ENCODE assay signal across 1 cellular context in the genomic region with DNA sequence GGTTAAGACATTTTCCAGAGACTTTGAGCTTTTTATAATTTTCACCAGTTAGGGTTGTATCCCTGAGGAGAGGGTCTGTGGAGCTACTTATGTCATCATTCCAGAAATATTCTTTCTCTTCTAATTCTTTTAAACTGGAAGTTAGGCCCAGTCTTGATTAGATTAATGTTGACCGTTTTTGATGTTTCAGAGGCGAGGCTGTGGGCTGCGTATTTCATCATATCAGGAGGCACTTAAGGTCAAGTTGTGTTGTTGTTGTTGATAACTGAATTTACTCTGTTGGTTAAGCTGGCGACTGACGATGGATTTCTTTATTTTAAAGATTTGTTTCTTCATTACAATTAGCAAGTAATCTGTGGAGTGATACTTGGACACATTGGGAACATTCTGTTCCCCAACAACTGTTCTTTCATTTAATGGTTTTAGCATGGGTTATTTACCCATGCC.
TF ChIP-seq lines count a peak whose summit lies in the region.

No MANE protein-coding gene starts in this region.

TF ChIP-seq in K562, 482 proteins besides CTCF, POLR2A, EP300 and RAD21 (continued from another document and continues in another):
- TF ChIP-seq, protein P1, sequence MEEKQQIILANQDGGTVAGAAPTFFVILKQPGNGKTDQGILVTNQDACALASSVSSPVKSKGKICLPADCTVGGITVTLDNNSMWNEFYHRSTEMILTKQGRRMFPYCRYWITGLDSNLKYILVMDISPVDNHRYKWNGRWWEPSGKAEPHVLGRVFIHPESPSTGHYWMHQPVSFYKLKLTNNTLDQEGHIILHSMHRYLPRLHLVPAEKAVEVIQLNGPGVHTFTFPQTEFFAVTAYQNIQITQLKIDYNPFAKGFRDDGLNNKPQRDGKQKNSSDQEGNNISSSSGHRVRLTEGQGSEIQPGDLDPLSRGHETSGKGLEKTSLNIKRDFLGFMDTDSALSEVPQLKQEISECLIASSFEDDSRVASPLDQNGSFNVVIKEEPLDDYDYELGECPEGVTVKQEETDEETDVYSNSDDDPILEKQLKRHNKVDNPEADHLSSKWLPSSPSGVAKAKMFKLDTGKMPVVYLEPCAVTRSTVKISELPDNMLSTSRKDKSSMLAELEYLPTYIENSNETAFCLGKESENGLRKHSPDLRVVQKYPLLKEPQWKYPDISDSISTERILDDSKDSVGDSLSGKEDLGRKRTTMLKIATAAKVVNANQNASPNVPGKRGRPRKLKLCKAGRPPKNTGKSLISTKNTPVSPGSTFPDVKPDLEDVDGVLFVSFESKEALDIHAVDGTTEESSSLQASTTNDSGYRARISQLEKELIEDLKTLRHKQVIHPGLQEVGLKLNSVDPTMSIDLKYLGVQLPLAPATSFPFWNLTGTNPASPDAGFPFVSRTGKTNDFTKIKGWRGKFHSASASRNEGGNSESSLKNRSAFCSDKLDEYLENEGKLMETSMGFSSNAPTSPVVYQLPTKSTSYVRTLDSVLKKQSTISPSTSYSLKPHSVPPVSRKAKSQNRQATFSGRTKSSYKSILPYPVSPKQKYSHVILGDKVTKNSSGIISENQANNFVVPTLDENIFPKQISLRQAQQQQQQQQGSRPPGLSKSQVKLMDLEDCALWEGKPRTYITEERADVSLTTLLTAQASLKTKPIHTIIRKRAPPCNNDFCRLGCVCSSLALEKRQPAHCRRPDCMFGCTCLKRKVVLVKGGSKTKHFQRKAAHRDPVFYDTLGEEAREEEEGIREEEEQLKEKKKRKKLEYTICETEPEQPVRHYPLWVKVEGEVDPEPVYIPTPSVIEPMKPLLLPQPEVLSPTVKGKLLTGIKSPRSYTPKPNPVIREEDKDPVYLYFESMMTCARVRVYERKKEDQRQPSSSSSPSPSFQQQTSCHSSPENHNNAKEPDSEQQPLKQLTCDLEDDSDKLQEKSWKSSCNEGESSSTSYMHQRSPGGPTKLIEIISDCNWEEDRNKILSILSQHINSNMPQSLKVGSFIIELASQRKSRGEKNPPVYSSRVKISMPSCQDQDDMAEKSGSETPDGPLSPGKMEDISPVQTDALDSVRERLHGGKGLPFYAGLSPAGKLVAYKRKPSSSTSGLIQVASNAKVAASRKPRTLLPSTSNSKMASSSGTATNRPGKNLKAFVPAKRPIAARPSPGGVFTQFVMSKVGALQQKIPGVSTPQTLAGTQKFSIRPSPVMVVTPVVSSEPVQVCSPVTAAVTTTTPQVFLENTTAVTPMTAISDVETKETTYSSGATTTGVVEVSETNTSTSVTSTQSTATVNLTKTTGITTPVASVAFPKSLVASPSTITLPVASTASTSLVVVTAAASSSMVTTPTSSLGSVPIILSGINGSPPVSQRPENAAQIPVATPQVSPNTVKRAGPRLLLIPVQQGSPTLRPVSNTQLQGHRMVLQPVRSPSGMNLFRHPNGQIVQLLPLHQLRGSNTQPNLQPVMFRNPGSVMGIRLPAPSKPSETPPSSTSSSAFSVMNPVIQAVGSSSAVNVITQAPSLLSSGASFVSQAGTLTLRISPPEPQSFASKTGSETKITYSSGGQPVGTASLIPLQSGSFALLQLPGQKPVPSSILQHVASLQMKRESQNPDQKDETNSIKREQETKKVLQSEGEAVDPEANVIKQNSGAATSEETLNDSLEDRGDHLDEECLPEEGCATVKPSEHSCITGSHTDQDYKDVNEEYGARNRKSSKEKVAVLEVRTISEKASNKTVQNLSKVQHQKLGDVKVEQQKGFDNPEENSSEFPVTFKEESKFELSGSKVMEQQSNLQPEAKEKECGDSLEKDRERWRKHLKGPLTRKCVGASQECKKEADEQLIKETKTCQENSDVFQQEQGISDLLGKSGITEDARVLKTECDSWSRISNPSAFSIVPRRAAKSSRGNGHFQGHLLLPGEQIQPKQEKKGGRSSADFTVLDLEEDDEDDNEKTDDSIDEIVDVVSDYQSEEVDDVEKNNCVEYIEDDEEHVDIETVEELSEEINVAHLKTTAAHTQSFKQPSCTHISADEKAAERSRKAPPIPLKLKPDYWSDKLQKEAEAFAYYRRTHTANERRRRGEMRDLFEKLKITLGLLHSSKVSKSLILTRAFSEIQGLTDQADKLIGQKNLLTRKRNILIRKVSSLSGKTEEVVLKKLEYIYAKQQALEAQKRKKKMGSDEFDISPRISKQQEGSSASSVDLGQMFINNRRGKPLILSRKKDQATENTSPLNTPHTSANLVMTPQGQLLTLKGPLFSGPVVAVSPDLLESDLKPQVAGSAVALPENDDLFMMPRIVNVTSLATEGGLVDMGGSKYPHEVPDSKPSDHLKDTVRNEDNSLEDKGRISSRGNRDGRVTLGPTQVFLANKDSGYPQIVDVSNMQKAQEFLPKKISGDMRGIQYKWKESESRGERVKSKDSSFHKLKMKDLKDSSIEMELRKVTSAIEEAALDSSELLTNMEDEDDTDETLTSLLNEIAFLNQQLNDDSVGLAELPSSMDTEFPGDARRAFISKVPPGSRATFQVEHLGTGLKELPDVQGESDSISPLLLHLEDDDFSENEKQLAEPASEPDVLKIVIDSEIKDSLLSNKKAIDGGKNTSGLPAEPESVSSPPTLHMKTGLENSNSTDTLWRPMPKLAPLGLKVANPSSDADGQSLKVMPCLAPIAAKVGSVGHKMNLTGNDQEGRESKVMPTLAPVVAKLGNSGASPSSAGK (IDR thresholded peaks at IDR 0.05) = no peak
- TF ChIP-seq BRCA1 (IDR thresholded peaks at IDR 0.05) (no peak), BRCA1 (CRISPR knock-in tag; IDR thresholded peaks at IDR 0.05) (no peak), SMARCA4 (IDR thresholded peaks at IDR 0.05) (peak; percentile 79), SMAD4 (CRISPR knock-in tag; conservative IDR thresholded peaks at IDR 0.05) (0 out of 2 replicates have a peak, but pooled peaks have one; percentile 19), MECOM (CRISPR knock-in tag; IDR thresholded peaks at IDR 0.05) (no peak), ZNF76 (CRISPR knock-in tag; IDR thresholded peaks at IDR 0.05; ENCODE audit: borderline replicate concordance) (no peak), NFATC3 (IDR thresholded peaks at IDR 0.05) (no peak), TAF9B (IDR thresholded peaks at IDR 0.05; ENCODE audit: partially characterized antibody) (no peak), IFI16 (CRISPR knock-in tag; IDR thresholded peaks at IDR 0.05) (no peak; the same call in 1 of the 2 replicates), HNRNPUL1 (IDR thresholded peaks at IDR 0.05; ENCODE audit: low read length) (no peak), U2AF1 (optimal IDR thresholded peaks at IDR 0.05; ENCODE audit: low read depth, low read length) (no peak), SMARCC2 (IDR thresholded peaks at IDR 0.05; ENCODE audit: low read depth) (0 out of 2 replicates have a peak, but pooled peaks have one; percentile 34), PHTF2 (CRISPR knock-in tag; IDR thresholded peaks at IDR 0.05) (no peak), STAT5A (IDR thresholded peaks at IDR 0.05; ENCODE audit: borderline replicate concordance, low read length) (no peak)
- TF ChIP-seq, protein P2, sequence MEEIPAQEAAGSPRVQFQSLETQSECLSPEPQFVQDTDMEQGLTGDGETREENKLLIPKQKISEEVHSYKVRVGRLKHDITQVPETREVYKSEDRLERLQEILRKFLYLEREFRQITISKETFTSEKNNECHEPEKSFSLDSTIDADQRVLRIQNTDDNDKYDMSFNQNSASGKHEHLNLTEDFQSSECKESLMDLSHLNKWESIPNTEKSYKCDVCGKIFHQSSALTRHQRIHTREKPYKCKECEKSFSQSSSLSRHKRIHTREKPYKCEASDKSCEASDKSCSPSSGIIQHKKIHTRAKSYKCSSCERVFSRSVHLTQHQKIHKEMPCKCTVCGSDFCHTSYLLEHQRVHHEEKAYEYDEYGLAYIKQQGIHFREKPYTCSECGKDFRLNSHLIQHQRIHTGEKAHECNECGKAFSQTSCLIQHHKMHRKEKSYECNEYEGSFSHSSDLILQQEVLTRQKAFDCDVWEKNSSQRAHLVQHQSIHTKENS (CRISPR knock-in tag; IDR thresholded peaks at IDR 0.05) = no peak
- TF ChIP-seq, protein P3, sequence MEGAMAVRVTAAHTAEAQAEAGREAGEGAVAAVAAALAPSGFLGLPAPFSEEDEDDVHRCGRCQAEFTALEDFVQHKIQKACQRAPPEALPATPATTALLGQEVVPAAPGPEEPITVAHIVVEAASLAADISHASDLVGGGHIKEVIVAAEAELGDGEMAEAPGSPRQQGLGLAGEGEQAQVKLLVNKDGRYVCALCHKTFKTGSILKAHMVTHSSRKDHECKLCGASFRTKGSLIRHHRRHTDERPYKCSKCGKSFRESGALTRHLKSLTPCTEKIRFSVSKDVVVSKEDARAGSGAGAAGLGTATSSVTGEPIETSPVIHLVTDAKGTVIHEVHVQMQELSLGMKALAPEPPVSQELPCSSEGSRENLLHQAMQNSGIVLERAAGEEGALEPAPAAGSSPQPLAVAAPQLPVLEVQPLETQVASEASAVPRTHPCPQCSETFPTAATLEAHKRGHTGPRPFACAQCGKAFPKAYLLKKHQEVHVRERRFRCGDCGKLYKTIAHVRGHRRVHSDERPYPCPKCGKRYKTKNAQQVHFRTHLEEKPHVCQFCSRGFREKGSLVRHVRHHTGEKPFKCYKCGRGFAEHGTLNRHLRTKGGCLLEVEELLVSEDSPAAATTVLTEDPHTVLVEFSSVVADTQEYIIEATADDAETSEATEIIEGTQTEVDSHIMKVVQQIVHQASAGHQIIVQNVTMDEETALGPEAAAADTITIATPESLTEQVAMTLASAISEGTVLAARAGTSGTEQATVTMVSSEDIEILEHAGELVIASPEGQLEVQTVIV (CRISPR knock-in tag; IDR thresholded peaks at IDR 0.05; ENCODE audit: borderline replicate concordance) = no peak
- TF ChIP-seq, protein P4, sequence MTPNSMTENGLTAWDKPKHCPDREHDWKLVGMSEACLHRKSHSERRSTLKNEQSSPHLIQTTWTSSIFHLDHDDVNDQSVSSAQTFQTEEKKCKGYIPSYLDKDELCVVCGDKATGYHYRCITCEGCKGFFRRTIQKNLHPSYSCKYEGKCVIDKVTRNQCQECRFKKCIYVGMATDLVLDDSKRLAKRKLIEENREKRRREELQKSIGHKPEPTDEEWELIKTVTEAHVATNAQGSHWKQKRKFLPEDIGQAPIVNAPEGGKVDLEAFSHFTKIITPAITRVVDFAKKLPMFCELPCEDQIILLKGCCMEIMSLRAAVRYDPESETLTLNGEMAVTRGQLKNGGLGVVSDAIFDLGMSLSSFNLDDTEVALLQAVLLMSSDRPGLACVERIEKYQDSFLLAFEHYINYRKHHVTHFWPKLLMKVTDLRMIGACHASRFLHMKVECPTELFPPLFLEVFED (CRISPR knock-in tag; conservative IDR thresholded peaks at IDR 0.05) = no peak
- TF ChIP-seq, protein P5, sequence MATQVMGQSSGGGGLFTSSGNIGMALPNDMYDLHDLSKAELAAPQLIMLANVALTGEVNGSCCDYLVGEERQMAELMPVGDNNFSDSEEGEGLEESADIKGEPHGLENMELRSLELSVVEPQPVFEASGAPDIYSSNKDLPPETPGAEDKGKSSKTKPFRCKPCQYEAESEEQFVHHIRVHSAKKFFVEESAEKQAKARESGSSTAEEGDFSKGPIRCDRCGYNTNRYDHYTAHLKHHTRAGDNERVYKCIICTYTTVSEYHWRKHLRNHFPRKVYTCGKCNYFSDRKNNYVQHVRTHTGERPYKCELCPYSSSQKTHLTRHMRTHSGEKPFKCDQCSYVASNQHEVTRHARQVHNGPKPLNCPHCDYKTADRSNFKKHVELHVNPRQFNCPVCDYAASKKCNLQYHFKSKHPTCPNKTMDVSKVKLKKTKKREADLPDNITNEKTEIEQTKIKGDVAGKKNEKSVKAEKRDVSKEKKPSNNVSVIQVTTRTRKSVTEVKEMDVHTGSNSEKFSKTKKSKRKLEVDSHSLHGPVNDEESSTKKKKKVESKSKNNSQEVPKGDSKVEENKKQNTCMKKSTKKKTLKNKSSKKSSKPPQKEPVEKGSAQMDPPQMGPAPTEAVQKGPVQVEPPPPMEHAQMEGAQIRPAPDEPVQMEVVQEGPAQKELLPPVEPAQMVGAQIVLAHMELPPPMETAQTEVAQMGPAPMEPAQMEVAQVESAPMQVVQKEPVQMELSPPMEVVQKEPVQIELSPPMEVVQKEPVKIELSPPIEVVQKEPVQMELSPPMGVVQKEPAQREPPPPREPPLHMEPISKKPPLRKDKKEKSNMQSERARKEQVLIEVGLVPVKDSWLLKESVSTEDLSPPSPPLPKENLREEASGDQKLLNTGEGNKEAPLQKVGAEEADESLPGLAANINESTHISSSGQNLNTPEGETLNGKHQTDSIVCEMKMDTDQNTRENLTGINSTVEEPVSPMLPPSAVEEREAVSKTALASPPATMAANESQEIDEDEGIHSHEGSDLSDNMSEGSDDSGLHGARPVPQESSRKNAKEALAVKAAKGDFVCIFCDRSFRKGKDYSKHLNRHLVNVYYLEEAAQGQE (CRISPR knock-in tag; IDR thresholded peaks at IDR 0.05; ENCODE audit: low read depth) = no peak
- TF ChIP-seq, protein P6, sequence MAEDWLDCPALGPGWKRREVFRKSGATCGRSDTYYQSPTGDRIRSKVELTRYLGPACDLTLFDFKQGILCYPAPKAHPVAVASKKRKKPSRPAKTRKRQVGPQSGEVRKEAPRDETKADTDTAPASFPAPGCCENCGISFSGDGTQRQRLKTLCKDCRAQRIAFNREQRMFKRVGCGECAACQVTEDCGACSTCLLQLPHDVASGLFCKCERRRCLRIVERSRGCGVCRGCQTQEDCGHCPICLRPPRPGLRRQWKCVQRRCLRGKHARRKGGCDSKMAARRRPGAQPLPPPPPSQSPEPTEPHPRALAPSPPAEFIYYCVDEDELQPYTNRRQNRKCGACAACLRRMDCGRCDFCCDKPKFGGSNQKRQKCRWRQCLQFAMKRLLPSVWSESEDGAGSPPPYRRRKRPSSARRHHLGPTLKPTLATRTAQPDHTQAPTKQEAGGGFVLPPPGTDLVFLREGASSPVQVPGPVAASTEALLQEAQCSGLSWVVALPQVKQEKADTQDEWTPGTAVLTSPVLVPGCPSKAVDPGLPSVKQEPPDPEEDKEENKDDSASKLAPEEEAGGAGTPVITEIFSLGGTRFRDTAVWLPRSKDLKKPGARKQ (CRISPR knock-in tag; IDR thresholded peaks at IDR 0.05) = no peak
- TF ChIP-seq, protein P7, sequence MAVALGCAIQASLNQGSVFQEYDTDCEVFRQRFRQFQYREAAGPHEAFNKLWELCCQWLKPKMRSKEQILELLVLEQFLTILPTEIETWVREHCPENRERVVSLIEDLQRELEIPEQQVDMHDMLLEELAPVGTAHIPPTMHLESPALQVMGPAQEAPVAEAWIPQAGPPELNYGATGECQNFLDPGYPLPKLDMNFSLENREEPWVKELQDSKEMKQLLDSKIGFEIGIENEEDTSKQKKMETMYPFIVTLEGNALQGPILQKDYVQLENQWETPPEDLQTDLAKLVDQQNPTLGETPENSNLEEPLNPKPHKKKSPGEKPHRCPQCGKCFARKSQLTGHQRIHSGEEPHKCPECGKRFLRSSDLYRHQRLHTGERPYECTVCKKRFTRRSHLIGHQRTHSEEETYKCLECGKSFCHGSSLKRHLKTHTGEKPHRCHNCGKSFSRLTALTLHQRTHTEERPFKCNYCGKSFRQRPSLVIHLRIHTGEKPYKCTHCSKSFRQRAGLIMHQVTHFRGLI (CRISPR knock-in tag; IDR thresholded peaks at IDR 0.05) = no peak
